In genomic region chr16:57042157-57043111, GRCh38 we compare ENCODE assay signal across 7 cellular contexts. TPM values are rescaled to one million over a fixed set of nuclear protein-coding genes. Genes with fewer than 3 reads are reported as not detected.
DNase-seq lines count a peak whose midpoint lies in the region; ATAC-seq, FAIRE-seq and TF ChIP-seq lines count a peak whose summit lies in the region.

No MANE protein-coding gene starts in this region.

- no peak overlapping the region for H4K5ac ChIP-seq in IMR-90 (ENCODE audit: low read depth, low read length)

- H3K36me3 Mint-ChIP-seq in memory B cell: peaks cover 29% of the 10 kb centered on the region

- no peak overlapping the region for H3K14ac ChIP-seq in IMR-90 (replicated peaks; ENCODE audit: low read depth, low read length)

- H3K4ac ChIP-seq in IMR-90 (ENCODE audit: low read depth, low read length): no peak overlapping the region

- POLR2A ChIA-PET in IMR-90 (lab: Charles Lee; ENCODE audit: unreplicated experiment): no interaction called here

- no peak for TF ChIP-seq POLR2A in IMR-90 (IDR thresholded peaks at IDR 0.05; ENCODE audit: low read depth, low read length)

- TF ChIP-seq CTCF in IMR-90 (conservative IDR thresholded peaks at IDR 0.05; ENCODE audit: low read depth, low read length): no peak

- no peak overlapping the region for H2BK20ac ChIP-seq in IMR-90 (ENCODE audit: low read depth, low read length)

- H3K27ac Mint-ChIP-seq in memory B cell: peak overlapping the region; percentile 96

- H2AK9ac ChIP-seq in IMR-90 (replicated peaks; ENCODE audit: low read depth, low read length, poor library complexity): no peak overlapping the region

- H3K79me1 ChIP-seq in IMR-90 (ENCODE audit: low read depth in 1 of 2, low read length in 2 of 2): peaks cover 0 to 4% of the 10 kb centered on the region in 2 experiments; a peak in 2 of 4 replicates

- no peak for FAIRE-seq in HTR-8/SVneo (lab: Jason Lieb, UNC)

- H3K36me3 ChIP-seq in IMR-90 (ENCODE audit: control insufficient read depth, insufficient read depth, low read length): peaks cover 13% of the 10 kb centered on the region
- peaks cover 17% of the 10 kb centered on the region for H3K36me3 ChIP-seq in MG63

- no peaks in the 10 kb centered on the region for H4K20me1 ChIP-seq in IMR-90 (ENCODE audit: insufficient read depth, low read length)

- H2AK5ac ChIP-seq in IMR-90 (ENCODE audit: low read depth, low read length): no peak overlapping the region

- no peak overlapping the region for H3K4me2 ChIP-seq in IMR-90 (ENCODE audit: low read depth, low read length)

- no peaks in the 10 kb centered on the region for H3K27me3 ChIP-seq in IMR-90 (ENCODE audit: control insufficient read depth, insufficient read depth, low read length)
- no peaks in the 10 kb centered on the region for H3K27me3 ChIP-seq in MG63

- H3K9me3 Mint-ChIP-seq in memory B cell: peaks cover 4% of the 10 kb centered on the region

- no peak overlapping the region for H3K56ac ChIP-seq in IMR-90 (ENCODE audit: extremely low read depth, insufficient read depth, low read length)

- H4K91ac ChIP-seq in IMR-90 (ENCODE audit: insufficient read depth, low read depth, low read length): no peak overlapping the region

- no TSS peak for BruUV-seq in IMR-90 (replicated peaks; lab: Mats Ljungman, UMichigan)

- no peak overlapping the region for H2BK15ac ChIP-seq in IMR-90 (ENCODE audit: low read depth, low read length)

- H3K9ac ChIP-seq in IMR-90 (ENCODE audit: low read depth, low read length): no peak overlapping the region

- H3K4me3 ChIP-seq in IMR-90 (ENCODE audit: insufficient read depth, low read depth, low read length) (no peak overlapping the region), MG63 (no peak overlapping the region)

- in situ Hi-C loops in IMR-90 (cut with MboI; ENCODE audit: low sequenced_read_pairs): loop anchor here (10.0 kb wide), 1 partner anchor 178 kb away; the partner anchor contains the start of gene SLC12A3

- peaks cover 12% of the 10 kb centered on the region for H3K9me1 ChIP-seq in IMR-90 (ENCODE audit: insufficient read depth, low read length)

- H4K8ac ChIP-seq in IMR-90 (ENCODE audit: low read depth in 2 of 2, low read length in 2 of 2): no peak overlapping the region

- H3K18ac ChIP-seq in IMR-90 (ENCODE audit: low read depth, low read length): no peak overlapping the region

- no peak overlapping the region for H2BK5ac ChIP-seq in IMR-90 (ENCODE audit: low read depth, low read length, poor library complexity, severe bottlenecking)

- H3K27me3 Mint-ChIP-seq in memory B cell: no peaks in the 10 kb centered on the region

- H2AFZ ChIP-seq in IMR-90 (replicated peaks; ENCODE audit: low read length, poor library complexity): no peak overlapping the region

- intact Hi-C loops in IMR-90 (cut with micrococcal nuclease): loop anchor here (10.0 kb wide), 1 partner anchor 78 kb away; the partner anchor contains the start of gene CETP

- ATAC-seq in GM21381 (IDR thresholded peaks at IDR 0.05; ENCODE audit: unreplicated experiment) (peak; percentile 69), IMR-90 (ENCODE audit: low read depth) (no peak), memory B cell (ENCODE audit: low read depth) (peak; percentile 68)

- no peak overlapping the region for H3K23ac ChIP-seq in IMR-90 (ENCODE audit: low read depth, low read length)

- peaks cover 75% of the 10 kb centered on the region for H3K4me1 Mint-ChIP-seq in memory B cell

- DNase-seq in IMR-90 (peak; percentile 36), memory B cell (ENCODE audit: low spot score in 2 of 2) (peak; percentile 45 to 54), NCI-H1048 (lab: John Stamatoyannopoulos, UW) (no peak), HTR-8/SVneo (ENCODE audit: insufficient read length, low spot score) (no peak), MG63 (no peak)
- DNase-seq in activated CD8-positive, alpha-beta memory T cell treated with anti-CD3 and anti-CD28 coated beads, Interleukin-2, amount 50 U/mL, for 24 hours (ENCODE audit: extremely low read depth): peak; percentile 53

- dilution Hi-C loops in IMR-90 (cut with HindIII; ENCODE audit: low sequenced_read_pairs, unreplicated experiment): no loop called here

- H3K27ac ChIP-seq in IMR-90 (ENCODE audit: insufficient read depth, low read length): no peak overlapping the region

- CTCF ChIA-PET in IMR-90 (lab: Yijun Ruan, JAX): no interaction called here

- no peaks in the 10 kb centered on the region; the same call in 1 of the 2 replicates for H3K9me3 ChIP-seq in IMR-90 (ENCODE audit: control insufficient read depth, insufficient read depth, low read length)
- H3K9me3 ChIP-seq in MG63: no peaks in the 10 kb centered on the region

- no peak for TF ChIP-seq RAD21 in IMR-90 (IDR thresholded peaks at IDR 0.05; ENCODE audit: low read length)

- 77% methylated on average over 3 of the region's 14 CpGs; no CpG with 5 or more reads in 1 of the 2 experiments for WGBS in IMR-90 (ENCODE audit: extremely low coverage in 2 of 2, insufficient read length in 1 of 2), 2 experiments

- H3K4me1 ChIP-seq in IMR-90 (ENCODE audit: control insufficient read depth, insufficient read depth, low read length): peaks cover 13% of the 10 kb centered on the region

- H2BK120ac ChIP-seq in IMR-90 (ENCODE audit: low read depth, low read length): no peak overlapping the region

- peak overlapping the region; percentile 70 for H3K4me3 Mint-ChIP-seq in memory B cell

TF ChIP-seq in IMR-90, 13 proteins besides CTCF, POLR2A, EP300 and RAD21:
- TF ChIP-seq MXI1 (IDR thresholded peaks at IDR 0.05; ENCODE audit: borderline replicate concordance, low read depth, low read length) (no peak), CEBPB (IDR thresholded peaks at IDR 0.05; ENCODE audit: low read depth, low read length) (no peak), MAFK (IDR thresholded peaks at IDR 0.05; ENCODE audit: low read depth, low read length) (no peak), FOS (IDR thresholded peaks at IDR 0.05; ENCODE audit: low read depth, low read length) (no peak), CHD1 (IDR thresholded peaks at IDR 0.05; ENCODE audit: low read depth, low read length) (no peak), RFX5 (IDR thresholded peaks at IDR 0.05; ENCODE audit: low read depth, low read length) (no peak), NFE2L2 (IDR thresholded peaks at IDR 0.05; ENCODE audit: low read depth, low read length) (no peak), USF2 (IDR thresholded peaks at IDR 0.05; ENCODE audit: low read depth, low read length) (no peak), BHLHE40 (IDR thresholded peaks at IDR 0.05; ENCODE audit: low read depth, low read length) (no peak), ELK1 (IDR thresholded peaks at IDR 0.05; ENCODE audit: borderline replicate concordance, low read depth, low read length) (no peak), RCOR1 (IDR thresholded peaks at IDR 0.05; ENCODE audit: insufficient replicate concordance, low read length) (no peak), SMC3 (IDR thresholded peaks at IDR 0.05; ENCODE audit: low read depth, low read length) (no peak), MAZ (IDR thresholded peaks at IDR 0.05; ENCODE audit: borderline replicate concordance, low read depth, low read length) (no peak)

RNA-seq across cellular contexts. Expression of gene CPNE2, which starts 49.9 kb away (rescaled TPM):
- total RNA-seq in IMR-90 (2012; rRNA removed): 9.2 and 15.4 TPM in 2 replicates
- 48.0 and 50.3 TPM in 2 replicates for polyA plus RNA-seq in IMR-90 (2012; rRNA removed)
- polyA plus RNA-seq in IMR-90 (2012; cell fraction: cytosol; rRNA removed): 23.4 and 53.6 TPM in 2 replicates
- 22.4 and 40.8 TPM in 2 replicates for polyA plus RNA-seq in IMR-90 (2012; cell fraction: nucleus; rRNA removed; ENCODE audit: low replicate concordance)
- total RNA-seq in MG63 (2014; rRNA removed; shearing (Covaris generic); ENCODE audit: low replicate concordance): 45.8 and 50.1 TPM in 2 replicates

RNA-seq across cellular contexts. Expression of gene NLRC5, which starts 53.1 kb away (rescaled TPM):
- total RNA-seq in IMR-90 (2012; rRNA removed): 5.3 and 9.1 TPM in 2 replicates
- 14.9 and 15.8 TPM in 2 replicates for polyA plus RNA-seq in IMR-90 (2012; rRNA removed)
- polyA plus RNA-seq in IMR-90 (2012; cell fraction: cytosol; rRNA removed): 6.1 and 7.0 TPM in 2 replicates
- polyA plus RNA-seq in IMR-90 (2012; cell fraction: nucleus; rRNA removed; ENCODE audit: low replicate concordance): 69.7 and 95.5 TPM in 2 replicates
- total RNA-seq in MG63 (2014; rRNA removed; shearing (Covaris generic); ENCODE audit: low replicate concordance): 4.9 and 11.7 TPM in 2 replicates

Comparison
In these comparisons a context has a peak if more than half of its experiments do, and no peak if none do; other contexts are left out.
1. DNase-seq: peak in IMR-90 (single experiment), activated CD8-positive, alpha-beta memory T cell treated with anti-CD3 and anti-CD28 coated beads, Interleukin-2, amount 50 U/mL, for 24 hours (single experiment) and memory B cell (2 of 2); none in NCI-H1048 (single experiment), HTR-8/SVneo (single experiment) and MG63 (single experiment).